Comparison of ENCODE assay signal across 8 cellular contexts in genomic region chr4:7761720-7762119, GRCh38.
DNase-seq lines count a peak whose midpoint lies in the region; ATAC-seq and TF ChIP-seq lines count a peak whose summit lies in the region.

No MANE protein-coding gene starts in this region.

- DNase-seq in C1 segment of cervical spinal cord (lab: John Stamatoyannopoulos, UW), result peak in 8 of 14 donors; percentile 13 to 68 (median 40)
- no peak for DNase-seq in LNCaP clone FGC (ENCODE audit: low read depth)
- peak; percentile 83 for DNase-seq in activated CD4-positive, alpha-beta T cell treated with anti-CD3 and anti-CD28 coated beads, Interleukin-2, amount 10 ng/mL, durations not matched to agents 24 days and 14 days
- DNase-seq in dermis blood vessel endothelial cell, result peak; percentile 85
- peak; percentile 83 for DNase-seq in lower lobe of right lung
- peak; percentile 15 for DNase-seq in stimulated activated CD8-positive, alpha-beta memory T cell treated with anti-CD3 and anti-CD28 coated beads, Interleukin-4, amount 100 ng/mL, for 24 hours (ENCODE audit: low read depth)

- H3K36me3 Mint-ChIP-seq in activated CD4-positive, alpha-beta T cell treated with anti-CD3 and anti-CD28 coated beads, Interleukin-2, amount 10 ng/mL, durations not matched to agents 24 days and 14 days (ENCODE audit: low read depth), result peaks cover 6% of the 10 kb centered on the region

- H3K27ac ChIP-seq in lower lobe of right lung, result no peak overlapping the region

- no peaks in the 10 kb centered on the region for H3K27me3 Mint-ChIP-seq in activated CD4-positive, alpha-beta T cell treated with anti-CD3 and anti-CD28 coated beads, Interleukin-2, amount 10 ng/mL, durations not matched to agents 24 days and 14 days

- peaks cover 44% of the 10 kb centered on the region for H3K36me3 ChIP-seq in lower lobe of right lung

- no peaks in the 10 kb centered on the region for H3K9me3 ChIP-seq in lower lobe of right lung

- no peak overlapping the region for H3K4me3 Mint-ChIP-seq in activated CD4-positive, alpha-beta T cell treated with anti-CD3 and anti-CD28 coated beads, Interleukin-2, amount 10 ng/mL, durations not matched to agents 24 days and 14 days

- no peaks in the 10 kb centered on the region for H3K9me3 Mint-ChIP-seq in activated CD4-positive, alpha-beta T cell treated with anti-CD3 and anti-CD28 coated beads, Interleukin-2, amount 10 ng/mL, durations not matched to agents 24 days and 14 days

- ATAC-seq in GM19463 (IDR thresholded peaks at IDR 0.05; ENCODE audit: unreplicated experiment), result peak; percentile 65
- peak; percentile 86 to 88 for ATAC-seq in lower lobe of right lung
- no peak for ATAC-seq in GM18519 (IDR thresholded peaks at IDR 0.05; ENCODE audit: low FRiP score, unreplicated experiment)

- H3K4me1 Mint-ChIP-seq in activated CD4-positive, alpha-beta T cell treated with anti-CD3 and anti-CD28 coated beads, Interleukin-2, amount 10 ng/mL, durations not matched to agents 24 days and 14 days, result peaks cover 30% of the 10 kb centered on the region

- peaks cover 12% of the 10 kb centered on the region for H3K4me1 ChIP-seq in lower lobe of right lung

- TF ChIP-seq CTCF in LNCaP clone FGC (IDR thresholded peaks at IDR 0.05; ENCODE audit: control insufficient read depth, extremely low read depth, insufficient read depth) (peak; percentile 49), lower lobe of right lung (IDR thresholded peaks at IDR 0.05) (peak; percentile 82)

- no peak overlapping the region for H3K27ac Mint-ChIP-seq in activated CD4-positive, alpha-beta T cell treated with anti-CD3 and anti-CD28 coated beads, Interleukin-2, amount 10 ng/mL, durations not matched to agents 24 days and 14 days

- no peaks in the 10 kb centered on the region for H3K27me3 ChIP-seq in lower lobe of right lung (ENCODE audit: low read depth)

- intact Hi-C loops in activated CD4-positive, alpha-beta T cell treated with anti-CD3 and anti-CD28 coated beads, Interleukin-2, amount 10 ng/mL, durations not matched to agents 24 days and 14 days (cut with micrococcal nuclease), result loop anchor here (1.0 kb wide), 1 partner anchor 41 kb away; no protein-coding TSS in a partner anchor
- intact Hi-C loops in lower lobe of right lung (cut with DNase I), result no loop called here

- no peak overlapping the region for H3K4me3 ChIP-seq in LNCaP clone FGC (ENCODE audit: low read depth, low read length)
- no peak overlapping the region for H3K4me3 ChIP-seq in lower lobe of right lung
